26 cellular contexts compared by ENCODE assay signal in the genomic region with DNA sequence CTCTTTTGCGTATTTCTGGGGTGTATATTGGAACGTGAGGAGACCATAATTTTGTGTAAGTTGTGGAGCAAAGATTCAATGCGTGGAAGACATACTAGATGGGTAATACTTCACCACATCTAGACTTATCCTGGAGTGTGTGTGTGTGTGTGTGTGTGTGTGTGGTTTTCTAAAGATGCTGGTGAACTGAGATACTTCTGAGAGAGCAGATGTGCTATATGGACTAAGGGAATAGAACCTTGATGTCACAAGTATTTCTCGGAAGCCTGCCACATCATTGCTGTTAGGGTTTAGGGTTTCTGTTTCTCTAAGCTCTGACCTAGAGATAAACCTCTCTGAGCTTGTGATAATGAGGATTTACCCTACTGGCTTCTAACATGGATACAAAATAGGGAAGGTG.
DNase-seq lines count a peak whose midpoint lies in the region; FAIRE-seq and TF ChIP-seq lines count a peak whose summit lies in the region.
"Had no signal": no experiment of that assay in that cellular context is flagged by ENCODE, and none has a peak within 500 bp of the region (broad histone marks: within the 10 kb centered on the region; RNA-seq: fewer than 3 reads in every experiment).

No MANE protein-coding gene starts in this region.

- no peak overlapping the region for H3K4me3 Mint-ChIP-seq in nephron
- H3K4me3 Mint-ChIP-seq: CD14-positive monocyte; CD4-positive, alpha-beta T cell; CD8-positive, alpha-beta memory T cell; H9; HFFc6 had no signal

- DNase-seq in HTR-8/SVneo (ENCODE audit: insufficient read length, low spot score) (no peak), choroid plexus epithelial cell (ENCODE audit: low read depth) (peak; percentile 38), hepatocyte (ENCODE audit: low spot score) (no peak), H4 (ENCODE audit: low spot score) (no peak), activated gamma-delta T cell treated with Interleukin-2 at 50 U/mL for 16 hours (no peak)
- DNase-seq: 8988T; ACHN; AML-193; BE2C; CD4-positive, alpha-beta T cell; CD8-positive, alpha-beta memory T cell; DMS 273 treated with DMSO at 0.1 percent for 48 hours; DMS79; EL; GDM1; GM23248; H9; HFFc6 had no signal

- no peaks in the 10 kb centered on the region for H3K27me3 ChIP-seq in hepatocyte
- H3K27me3 ChIP-seq: BE2C; BLaER1 treated with 17β-estradiol and CSF1 and Interleukin-3, amounts not matched to agents 10 nM and 100 nM had no signal

- H3K36me3 Mint-ChIP-seq in nephron (ENCODE audit: low read depth) = no peaks in the 10 kb centered on the region
- H3K36me3 Mint-ChIP-seq: CD14-positive monocyte; CD8-positive, alpha-beta memory T cell had no signal

- H3K4me3 ChIP-seq in choroid plexus epithelial cell (ENCODE audit: low read depth, low read length) (no peak overlapping the region), hepatocyte (no peak overlapping the region)
- H3K4me3 ChIP-seq: A549; BLaER1 treated with 17β-estradiol and CSF1 and Interleukin-3, amounts not matched to agents 10 nM and 100 nM; GM12878; GM23248 had no signal

- H3K27ac ChIP-seq in hepatocyte = no peak overlapping the region
- H3K27ac ChIP-seq: A549; BLaER1 treated with 17β-estradiol and CSF1 and Interleukin-3, amounts not matched to agents 10 nM and 100 nM; GM23248 had no signal

- no peaks in the 10 kb centered on the region for H3K79me2 ChIP-seq in hepatocyte

- peak overlapping the region in 2 of 3 experiments; percentile 30 to 47 for H3K27ac Mint-ChIP-seq in nephron
- H3K27ac Mint-ChIP-seq: CD14-positive monocyte; CD4-positive, alpha-beta T cell; CD8-positive, alpha-beta memory T cell; H9; HFFc6 had no signal

- TF ChIP-seq CTCF in choroid plexus epithelial cell (conservative IDR thresholded peaks at IDR 0.05; ENCODE audit: low read depth, low read length) = no peak
- TF ChIP-seq CTCF in nephron (IDR thresholded peaks at IDR 0.05; ENCODE audit: unreplicated experiment in 3 of 3) = no peak
- no peak for TF ChIP-seq CTCF in hepatocyte (IDR thresholded peaks at IDR 0.05; ENCODE audit: poor library complexity)

- 83% methylated on average over 4 of the region's 4 CpGs for WGBS in hepatocyte (ENCODE audit: low lambda C conversion rate, missing lambda C conversion rate)

- H3K36me3 ChIP-seq in hepatocyte (replicated peaks; ENCODE audit: insufficient read depth, low read depth) = no peaks in the 10 kb centered on the region
- H3K36me3 ChIP-seq: BE2C; BLaER1 treated with 17β-estradiol and CSF1 and Interleukin-3, amounts not matched to agents 10 nM and 100 nM had no signal

- no peak overlapping the region for H3K4me2 ChIP-seq in hepatocyte
- H3K4me2 ChIP-seq: A549 had no signal

- no peaks in the 10 kb centered on the region for H3K9me3 ChIP-seq in hepatocyte (ENCODE audit: low read depth)
- H3K9me3 ChIP-seq: A549, BE2C had no signal

- no peaks in the 10 kb centered on the region for H4K20me1 ChIP-seq in hepatocyte (ENCODE audit: insufficient read depth, poor library complexity, severe bottlenecking)
- H4K20me1 ChIP-seq: BLaER1 treated with 17β-estradiol and CSF1 and Interleukin-3, amounts not matched to agents 10 nM and 100 nM had no signal

- H2AFZ ChIP-seq in hepatocyte = no peak overlapping the region
- H2AFZ ChIP-seq: GM23248 had no signal

- no peaks in the 10 kb centered on the region for H3K9me3 Mint-ChIP-seq in nephron
- H3K9me3 Mint-ChIP-seq: CD4-positive, alpha-beta T cell; HFFc6 had no signal

- H3K27me3 Mint-ChIP-seq in nephron (ENCODE audit: low read depth) = no peaks in the 10 kb centered on the region
- H3K27me3 Mint-ChIP-seq: CD4-positive, alpha-beta T cell had no signal

- peak; percentile 95 for FAIRE-seq in HTR-8/SVneo (lab: Jason Lieb, UNC)
- FAIRE-seq: A549, D721Med, GM12878, GM19239, H1 had no signal

- H3K9me2 ChIP-seq in hepatocyte (replicated peaks; ENCODE audit: insufficient read depth) = no peaks in the 10 kb centered on the region

- peaks cover 63% of the 10 kb centered on the region for H3K4me1 Mint-ChIP-seq in nephron
- H3K4me1 Mint-ChIP-seq: CD14-positive monocyte; CD8-positive, alpha-beta memory T cell had no signal

- H3K4me1 ChIP-seq in hepatocyte (ENCODE audit: insufficient read depth) = peaks cover 32% of the 10 kb centered on the region
- H3K4me1 ChIP-seq: A549, BE2C had no signal
